29 cellular contexts compared by ENCODE assay signal in genomic region chr20:35325385-35325784, GRCh38. TPM values are rescaled to one million over a fixed set of nuclear protein-coding genes. Genes with fewer than 3 reads are reported as not detected.
DNase-seq lines count a peak whose midpoint lies in the region; ATAC-seq, FAIRE-seq and TF ChIP-seq lines count a peak whose summit lies in the region.
"Had no signal": no experiment of that assay in that cellular context is flagged by ENCODE, and none has a peak within 500 bp of the region (broad histone marks: within the 10 kb centered on the region; RNA-seq: fewer than 3 reads in every experiment).

No MANE protein-coding gene starts in this region.

- H2AK5ac ChIP-seq in neuronal stem cell (ENCODE audit: low read depth, low read length) = no peak overlapping the region

- no peak overlapping the region for H2BK5ac ChIP-seq in neuronal stem cell (ENCODE audit: low read length)

- no peak overlapping the region for H2BK15ac ChIP-seq in neuronal stem cell (ENCODE audit: low read length)

- no peak overlapping the region for H2BK12ac ChIP-seq in neuronal stem cell (ENCODE audit: low read length)

- intact Hi-C loops in colonic mucosa (cut with DNase I) (no loop called here), lower leg skin (cut with DNase I; ENCODE audit: low total_unique reads) (no loop called here)

- FAIRE-seq in A549 (lab: Jason Lieb, UNC) = no peak
- FAIRE-seq: D721Med, frontal cortex, GM12892 had no signal

- H4K91ac ChIP-seq in neuronal stem cell (ENCODE audit: low read depth, low read length, poor library complexity) = no peak overlapping the region

- ATAC-seq in A549 = no peak
- ATAC-seq: effector memory CD8-positive, alpha-beta T cell had no signal

- no peak overlapping the region for H3K14ac ChIP-seq in neuronal stem cell (ENCODE audit: low read length)

- no peaks in the 10 kb centered on the region for H3K36me3 ChIP-seq in colonic mucosa
- no peaks in the 10 kb centered on the region for H3K36me3 ChIP-seq in neuronal stem cell (replicated peaks in 1 of 2; ENCODE audit: control insufficient read depth in 2 of 2, insufficient read depth in 2 of 2, low read length in 2 of 2)
- H3K36me3 ChIP-seq: brain microvascular endothelial cell, esophagus muscularis mucosa, uterus, WERI-Rb-1 had no signal

- TF ChIP-seq CTCF in A549 (IDR thresholded peaks at IDR 0.05) (no peak), colonic mucosa (IDR thresholded peaks at IDR 0.05) (no peak), lower leg skin (IDR thresholded peaks at IDR 0.05) (no peak)

- H4K8ac ChIP-seq in neuronal stem cell (ENCODE audit: low read depth, low read length) = no peak overlapping the region

- no peak overlapping the region for H2BK120ac ChIP-seq in neuronal stem cell (ENCODE audit: low read depth, low read length)

- no peak overlapping the region for H3K18ac ChIP-seq in neuronal stem cell (ENCODE audit: low read length)

- POLR2A ChIA-PET in A549 (lab: Yijun Ruan, JAX) = no interaction called here

- no peaks in the 10 kb centered on the region for H3K9me3 ChIP-seq in A549
- no peaks in the 10 kb centered on the region for H3K9me3 ChIP-seq in colonic mucosa
- no peaks in the 10 kb centered on the region for H3K9me3 ChIP-seq in neuronal stem cell (replicated peaks in 1 of 2; ENCODE audit: control insufficient read depth in 2 of 2, insufficient read depth in 1 of 2, low read depth in 1 of 2, low read length in 2 of 2)
- H3K9me3 ChIP-seq: BLaER1 treated with 17β-estradiol and CSF1 and Interleukin-3, amounts not matched to agents 10 nM and 100 nM; esophagus muscularis mucosa; uterus had no signal

- no peak for TF ChIP-seq EP300 in A549 (IDR thresholded peaks at IDR 0.05)

- H3K23ac ChIP-seq in neuronal stem cell (ENCODE audit: low read depth, low read length, poor library complexity) = no peak overlapping the region

- no peaks in the 10 kb centered on the region for H3K79me1 ChIP-seq in neuronal stem cell (ENCODE audit: low read depth, low read length)

- no peak for TF ChIP-seq POLR2A in A549 (IDR thresholded peaks at IDR 0.05; ENCODE audit: low read length)
- TF ChIP-seq POLR2A in lower leg skin (IDR thresholded peaks at IDR 0.05) = no peak

- no peak overlapping the region for H3K4ac ChIP-seq in neuronal stem cell (ENCODE audit: low read length)

- H3K27ac ChIP-seq in A549 (peak overlapping the region; percentile 77 to 82; a peak in 5 of 6 replicates), colonic mucosa (peak overlapping the region; percentile 81), neuronal stem cell (replicated peaks; ENCODE audit: low read length) (no peak overlapping the region)
- H3K27ac ChIP-seq: brain microvascular endothelial cell, esophagus muscularis mucosa, KMS-11, SK-N-MC, uterus, WERI-Rb-1 had no signal

- peak overlapping the region; percentile 78 for H2AFZ ChIP-seq in neuronal stem cell (ENCODE audit: low read length)

- TF ChIP-seq RAD21 in A549 (conservative IDR thresholded peaks at IDR 0.05 in 1 of 2, IDR thresholded peaks at IDR 0.05 in 1 of 2) = no peak

- peaks cover 54% of the 10 kb centered on the region for H3K4me1 ChIP-seq in A549
- peaks cover 17% of the 10 kb centered on the region for H3K4me1 ChIP-seq in colonic mucosa
- H3K4me1 ChIP-seq in neuronal stem cell (ENCODE audit: control insufficient read depth in 2 of 2, insufficient read depth in 1 of 2, low read depth in 1 of 2, low read length in 2 of 2) = peaks cover 4 to 15% of the 10 kb centered on the region in 2 donors
- H3K4me1 ChIP-seq: uterus had no signal

- DNase-seq in A549 (ENCODE audit: low read depth in 1 of 2, low spot score in 1 of 2) (no peak), HuH-7.5 (ENCODE audit: low spot score) (peak; percentile 43), colonic mucosa (no peak), neuronal stem cell (ENCODE audit: low spot score) (no peak), NCI-H510A (lab: John Stamatoyannopoulos, UW) (no peak), NCI-H146 (lab: John Stamatoyannopoulos, UW) (no peak), lower leg skin (ENCODE audit: low spot score in 2 of 2) (no peak), cerebellar nuclear complex (lab: John Stamatoyannopoulos, UW) (no peak)
- DNase-seq: activated CD4-positive, alpha-beta T cell treated with anti-CD3 and anti-CD28 coated beads, Interleukin-2, amount 50 U/mL, for 4 hours; brain microvascular endothelial cell; effector memory CD8-positive, alpha-beta T cell; EL; H7; islet precursor cell; NCI-H1694 treated with DMSO at 0.1 percent for 48 hours; NCI-H2171 treated with DMSO at 0.1 percent for 48 hours; NCI-H526; uterus; WERI-Rb-1 had no signal

- no peak overlapping the region for H3K4me3 ChIP-seq in A549
- H3K4me3 ChIP-seq in colonic mucosa = no peak overlapping the region
- H3K4me3 ChIP-seq in neuronal stem cell (ENCODE audit: low read length in 2 of 2) = no peak overlapping the region
- no peak overlapping the region for H3K4me3 ChIP-seq in lower leg skin (ENCODE audit: low read depth, poor library complexity, severe bottlenecking)
- H3K4me3 ChIP-seq: BLaER1 treated with 17β-estradiol and CSF1 and Interleukin-3, amounts not matched to agents 10 nM and 100 nM; esophagus muscularis mucosa; lung; SK-N-MC; uterus had no signal

- 72% methylated on average over 6 of the region's 6 CpGs for WGBS in A549 (ENCODE audit: missing lambda C conversion rate)
- no CpG with 5 or more reads among the region's 6 CpGs for WGBS in neuronal stem cell (ENCODE audit: extremely low coverage in 2 of 2, insufficient read length in 2 of 2, insufficient replicate concordance in 1 of 2), 2 donors
- 77 to 84% methylated on average over 6 of the region's 6 CpGs for WGBS in lower leg skin, 2 donors

- H3K27me3 ChIP-seq in colonic mucosa = no peaks in the 10 kb centered on the region
- no peaks in the 10 kb centered on the region for H3K27me3 ChIP-seq in neuronal stem cell (ENCODE audit: control insufficient read depth in 3 of 3, insufficient read depth in 3 of 3, low read depth in 1 of 3, low read length in 3 of 3)
- H3K27me3 ChIP-seq: BLaER1 treated with 17β-estradiol and CSF1 and Interleukin-3, amounts not matched to agents 10 nM and 100 nM; brain microvascular endothelial cell; esophagus muscularis mucosa; uterus had no signal

- H3K9ac ChIP-seq in colonic mucosa (ENCODE audit: low read depth in 2 of 2, low read length in 2 of 2) = no peak overlapping the region
- no peak overlapping the region for H3K9ac ChIP-seq in neuronal stem cell (ENCODE audit: low read depth, low read length, poor library complexity)
- H3K9ac ChIP-seq: KMS-11 had no signal

- CTCF ChIA-PET in A549 (lab: Yijun Ruan, JAX) = interaction anchor here (0.6 to 10.2 kb wide), 4 partner anchors 18 to 492 kb away, joined by 3 to 157 read pairs (median 18); no protein-coding TSS in a partner anchor

- H3K4me2 ChIP-seq in A549 = no peak overlapping the region; the same call in 2 of the 3 replicates
- H3K4me2 ChIP-seq in neuronal stem cell (ENCODE audit: insufficient read depth, low read length, poor library complexity, severe bottlenecking) = no peak overlapping the region
- H3K4me2 ChIP-seq: KMS-11 had no signal

TF ChIP-seq in A549, 52 proteins besides CTCF, POLR2A, EP300 and RAD21 (continues in another document):
- TF ChIP-seq MYC (IDR thresholded peaks at IDR 0.05; ENCODE audit: borderline replicate concordance, low read length) = no peak
- no peak for TF ChIP-seq MAFK (IDR thresholded peaks at IDR 0.05; ENCODE audit: partially characterized antibody)
- TF ChIP-seq TP53 (CRISPR knock-in tag; IDR thresholded peaks at IDR 0.05) = no peak
- TF ChIP-seq CBX8 (IDR thresholded peaks at IDR 0.05) = no peak
- no peak for TF ChIP-seq FOSB (CRISPR knock-in tag; IDR thresholded peaks at IDR 0.05)
- no peak for TF ChIP-seq GATA3 (IDR thresholded peaks at IDR 0.05; ENCODE audit: borderline replicate concordance)
- no peak for TF ChIP-seq BCL3 (IDR thresholded peaks at IDR 0.05)
- no peak for TF ChIP-seq HOXB13 (CRISPR knock-in tag; IDR thresholded peaks at IDR 0.05; ENCODE audit: low read depth)
- TF ChIP-seq SMC3 (IDR thresholded peaks at IDR 0.05) = no peak

RNA-seq across cellular contexts. Expression of gene FAM83C, which starts 33.2 kb away (rescaled TPM):
- polyA plus RNA-seq in A549 (2011; rRNA removed) (not detected in 2 replicates), A549 (2017; fragmentation: RNase III; extraction: RNeasy Plus Mini Kit Qiagen cat#74134 plus additional on column Dnase treatment) (0.03 TPM in 1 of 3 replicates, not detected in the others)
- 0.01 TPM in 1 of 2 replicates, not detected in the other for polyA plus RNA-seq in A549 (2012; cell fraction: cytosol; rRNA removed)
- polyA plus RNA-seq in A549 (2012; cell fraction: nucleus; rRNA removed) = 0.05 TPM in 2 replicates
- polyA minus RNA-seq in A549 (2011; rRNA and poly(A)+ RNA removed) = not detected in 2 replicates
- total RNA-seq in colonic mucosa (under 1 TPM in 1 of 2 donors, not detected in 1; 0.45 TPM), lower leg skin (10 to 100 TPM; 54.4 to 85.7 (median 68.6) TPM)
- not detected for polyA plus RNA-seq in neuronal stem cell (2013, experiment 1 of 2)
- polyA plus RNA-seq in neuronal stem cell (2013, experiment 2 of 2) = not detected
- total RNA-seq: esophagus muscularis mucosa, frontal cortex, H7, lung, RPMI7951, temporal lobe, uterus had no signal
- polyA plus RNA-seq: lung had no signal

RNA-seq across cellular contexts. Expression of gene EIF6, which starts 40.8 kb away (rescaled TPM):
- polyA plus RNA-seq in A549 (2011; rRNA removed) = 184 and 204 TPM in 2 replicates
- polyA plus RNA-seq in A549 (2012; cell fraction: cytosol; rRNA removed) = 490 and 496 TPM in 2 replicates
- polyA plus RNA-seq in A549 (2012; cell fraction: nucleus; rRNA removed) = 408 and 515 TPM in 2 replicates
- 292 to 337 TPM (median 294 TPM) in 3 replicates for polyA plus RNA-seq in A549 (2017; fragmentation: RNase III; extraction: RNeasy Plus Mini Kit Qiagen cat#74134 plus additional on column Dnase treatment)
- 222 and 228 TPM in 2 replicates for polyA minus RNA-seq in A549 (2011; rRNA and poly(A)+ RNA removed)
- 100 to 1,000 TPM; 163 to 194 TPM for total RNA-seq in colonic mucosa
- polyA plus RNA-seq in neuronal stem cell (2013, experiment 1 of 2) = 62.1 TPM
- polyA plus RNA-seq in neuronal stem cell (2013, experiment 2 of 2) = 63.4 TPM
- 100 to 1,000 TPM; 148 to 240 (median 177) TPM for total RNA-seq in lower leg skin

RNA-seq across cellular contexts. Expression of gene MMP24OS, which starts 47.5 kb away (rescaled TPM):
- 13.6 and 17.2 TPM in 2 replicates for polyA plus RNA-seq in A549 (2011; rRNA removed)
- polyA plus RNA-seq in A549 (2012; cell fraction: cytosol; rRNA removed) = 25.4 and 34.6 TPM in 2 replicates
- 32.3 and 36.6 TPM in 2 replicates for polyA plus RNA-seq in A549 (2012; cell fraction: nucleus; rRNA removed)
- 34.0 to 45.6 TPM (median 40.5 TPM) in 3 replicates for polyA plus RNA-seq in A549 (2017; fragmentation: RNase III; extraction: RNeasy Plus Mini Kit Qiagen cat#74134 plus additional on column Dnase treatment)
- 20.7 and 21.2 TPM in 2 replicates for polyA minus RNA-seq in A549 (2011; rRNA and poly(A)+ RNA removed)
- 100 to 1,000 TPM in 1 of 2 donors, 10 to 100 TPM in 1; 83.9 to 123 TPM for total RNA-seq in colonic mucosa
- polyA plus RNA-seq in neuronal stem cell (2013, experiment 1 of 2) = 33.2 TPM
- polyA plus RNA-seq in neuronal stem cell (2013, experiment 2 of 2) = 34.0 TPM
- 10 to 100 TPM; 22.7 to 47.6 (median 25.4) TPM for total RNA-seq in lower leg skin

Comparison
In these comparisons a context has a peak if more than half of its experiments do, and no peak if none do; other contexts are left out.
1. RNA of gene FAM83C, which starts 33.2 kb away (total RNA-seq): 54.4 to 85.7 TPM in lower leg skin; 0.45 TPM in colonic mucosa; every median in the first group is over 10 times any median in the second.